In genomic region chr3:45878124-45878523, GRCh38 we compare ENCODE assay signal across 26 cellular contexts. TPM values are rescaled to one million over a fixed set of nuclear protein-coding genes. Genes with fewer than 3 reads are reported as not detected.
"Had no signal": no experiment of that assay in that cellular context is flagged by ENCODE, and none has a peak within 500 bp of the region (broad histone marks: within the 10 kb centered on the region; RNA-seq: fewer than 3 reads in every experiment).

No MANE protein-coding gene starts in this region.

- H3K4me2 ChIP-seq: KMS-11 had no signal

- H3K4me3 ChIP-seq: K562, SJSA1, SK-N-MC had no signal

- H3K27ac ChIP-seq: KMS-11, SJSA1, SK-N-MC had no signal

- H3K4me1 ChIP-seq: SJSA1 had no signal

- H3K4me3 Mint-ChIP-seq: IgD-negative memory B cell; T-helper 1 cell treated with Interleukin-12 subunit alpha and Interleukin-12 subunit beta and Interleukin-4 antibody, amounts not matched to agents 30 μg/mL and 1 μg/mL, for 36 hours had no signal

- H3K27me3 ChIP-seq: SJSA1 had no signal

- DNase-seq: NCI-H1092 treated with DMSO at 0.1 percent for 48 hours, NCI-H1436, NCI-H187, NCI-H2029, NCI-H2081 treated with DMSO at 0.1 percent for 48 hours, NCI-H2171 treated with DMSO at 0.1 percent for 48 hours, NCI-H345, NCI-H524, NCI-H526 treated with DMSO at 0.1 percent for 48 hours, NCI-H748 treated with DMSO at 0.1 percent for 48 hours, Right ventricle myocardium superior, RPMI8226, SIG-M5 had no signal

- H3K36me3 ChIP-seq: SJSA1 had no signal

- H3K9me3 ChIP-seq: SJSA1 had no signal

- H3K27ac Mint-ChIP-seq: T-helper 1 cell treated with Interleukin-12 subunit alpha and Interleukin-12 subunit beta and Interleukin-4 antibody, amounts not matched to agents 30 μg/mL and 1 μg/mL, for 36 hours had no signal

- H3K9me3 Mint-ChIP-seq: IgD-negative memory B cell had no signal

- ATAC-seq: HepG2, K562 had no signal

- H3K9ac ChIP-seq: KMS-11 had no signal

- FAIRE-seq: HepG2, K562, RCC 7860 had no signal

RNA-seq across cellular contexts. Expression of gene CCR9, which starts 8.2 kb away (rescaled TPM):
- total RNA-seq: HepG2; HT1080; K562; LHCN-M2; MCF 10A; NCI-H460; Right ventricle myocardium superior; SJSA1; T-helper 2 cell treated with Interferon-gamma antibody and Interleukin-4, amounts not matched to agents 100 ng/mL and 5 ng/mL, for 36 hours had no signal
- polyA plus RNA-seq: HepG2, K562 had no signal
